Comparison of ENCODE assay signal across 19 cellular contexts in genomic region chr18:76985156-76985950, GRCh38.
"Had no signal": no experiment of that assay in that cellular context is flagged by ENCODE, and none has a peak within 500 bp of the region (broad histone marks: within the 10 kb centered on the region; RNA-seq: fewer than 3 reads in every experiment).

No MANE protein-coding gene starts in this region.

- ATAC-seq: body of pancreas; gastroesophageal sphincter; naive thymus-derived CD4-positive, alpha-beta T cell; sciatic nerve; T-cell had no signal

- H3K27ac ChIP-seq: body of pancreas, esophagus muscularis mucosa, gastroesophageal sphincter, neutrophil, tibial artery had no signal

- H3K36me3 Mint-ChIP-seq: naive thymus-derived CD4-positive, alpha-beta T cell; T-cell had no signal

- H3K4me3 ChIP-seq: body of pancreas, esophagus muscularis mucosa, gastroesophageal sphincter, tibial artery had no signal

- H3K9ac ChIP-seq: parathyroid adenoma, SK-N-SH had no signal

- H3K27me3 ChIP-seq: body of pancreas, esophagus muscularis mucosa, gastroesophageal sphincter, neutrophil, tibial artery had no signal

- H3K9me2 ChIP-seq: SK-N-SH had no signal

- H3K9me3 ChIP-seq: body of pancreas, esophagus muscularis mucosa, gastroesophageal sphincter, neutrophil, SK-N-SH, tibial artery had no signal

- DNase-seq: activated CD4-positive, alpha-beta T cell treated with anti-CD3 and anti-CD28 coated beads, Interleukin-2, amount 10 ng/mL, durations not matched to agents 7 days and 5 days; activated CD4-positive, CD25-positive, alpha-beta regulatory T cell; activated naive CD4-positive, alpha-beta T cell treated with anti-CD3 and anti-CD28 coated beads for 36 hours; body of pancreas; effector CD4-positive, alpha-beta T cell; immature natural killer cell; mesendoderm; naive thymus-derived CD4-positive, alpha-beta T cell; SK-N-SH; stimulated activated CD4-positive, alpha-beta T cell treated with anti-CD3 and anti-CD28 coated beads, Interleukin-4, amount 100 ng/mL, for 4 hours; stimulated activated naive CD4-positive, alpha-beta T cell treated with Interleukin-2 at 50 U/mL for 16 hours; T-cell; T-helper 9 cell; tibial artery had no signal

- H3K27ac Mint-ChIP-seq: activated CD4-positive, alpha-beta T cell treated with anti-CD3 and anti-CD28 coated beads, Interleukin-2, amount 10 ng/mL, durations not matched to agents 7 days and 5 days; activated naive CD4-positive, alpha-beta T cell treated with anti-CD3 and anti-CD28 coated beads for 36 hours; immature natural killer cell; T-cell had no signal

- H3K36me3 ChIP-seq: esophagus muscularis mucosa, gastroesophageal sphincter, neutrophil, tibial artery had no signal

- H3K9me3 Mint-ChIP-seq: activated CD4-positive, alpha-beta T cell treated with anti-CD3 and anti-CD28 coated beads, Interleukin-2, amount 10 ng/mL, durations not matched to agents 7 days and 5 days; activated naive CD4-positive, alpha-beta T cell treated with anti-CD3 and anti-CD28 coated beads for 36 hours; immature natural killer cell; naive thymus-derived CD4-positive, alpha-beta T cell; T-cell had no signal

- H3K27me3 Mint-ChIP-seq: activated CD4-positive, alpha-beta T cell treated with anti-CD3 and anti-CD28 coated beads, Interleukin-2, amount 10 ng/mL, durations not matched to agents 7 days and 5 days; naive thymus-derived CD4-positive, alpha-beta T cell; T-cell had no signal

- H3K4me2 ChIP-seq: SK-N-SH had no signal

- H3K4me3 Mint-ChIP-seq: activated CD4-positive, alpha-beta T cell treated with anti-CD3 and anti-CD28 coated beads, Interleukin-2, amount 10 ng/mL, durations not matched to agents 7 days and 5 days; activated naive CD4-positive, alpha-beta T cell treated with anti-CD3 and anti-CD28 coated beads for 36 hours; immature natural killer cell; naive thymus-derived CD4-positive, alpha-beta T cell; T-cell had no signal
